14 cellular contexts compared by ENCODE assay signal in the genomic region with DNA sequence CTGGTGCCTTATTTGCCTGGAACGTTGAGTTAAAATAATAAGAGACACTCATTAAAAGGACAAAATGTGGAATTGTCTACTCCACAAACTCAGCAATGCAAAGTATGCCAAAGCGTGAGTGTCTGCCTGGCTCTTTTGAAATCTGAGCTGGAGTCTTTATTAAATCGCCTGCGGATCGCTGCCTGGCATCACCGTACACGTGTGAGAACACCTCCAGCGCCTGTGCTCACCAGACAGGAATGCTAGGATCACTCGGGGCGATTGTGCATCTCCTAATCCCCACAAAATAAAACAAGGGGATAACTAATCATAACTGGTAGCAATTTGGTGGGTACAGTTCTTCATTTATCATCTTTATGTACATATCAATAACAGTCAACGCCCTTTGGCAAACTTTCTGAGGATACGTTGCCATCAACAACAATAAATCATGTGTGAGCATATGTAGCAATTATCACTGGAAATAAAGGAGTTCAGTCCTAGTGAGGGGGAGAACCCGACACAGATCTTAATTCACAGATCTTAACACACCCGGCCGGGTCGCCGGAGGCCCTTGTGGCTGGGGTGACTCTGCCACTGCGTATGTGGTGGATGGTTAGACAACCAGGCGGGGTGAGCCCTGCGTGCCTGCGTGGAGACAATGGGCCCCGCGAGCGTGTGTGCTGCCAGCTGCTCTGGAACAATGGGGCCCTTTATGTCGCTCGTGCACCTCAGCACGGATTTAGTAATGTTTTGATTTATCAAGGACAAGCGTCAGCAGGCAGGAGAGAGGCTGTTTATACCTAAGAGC.
DNase-seq lines count a peak whose midpoint lies in the region; ATAC-seq and TF ChIP-seq lines count a peak whose summit lies in the region.
"Had no signal": no experiment of that assay in that cellular context is flagged by ENCODE, and none has a peak within 500 bp of the region (broad histone marks: within the 10 kb centered on the region; RNA-seq: fewer than 3 reads in every experiment).

No MANE protein-coding gene starts in this region.

- TF ChIP-seq CTCF in body of pancreas (IDR thresholded peaks at IDR 0.05): no peak
- no peak for TF ChIP-seq CTCF in type B pancreatic cell (conservative IDR thresholded peaks at IDR 0.05)

- peaks cover 12% of the 10 kb centered on the region for H3K27me3 Mint-ChIP-seq in type B pancreatic cell
- H3K27me3 Mint-ChIP-seq: activated naive CD4-positive, alpha-beta T cell treated with anti-CD3 and anti-CD28 coated beads, Interleukin-2, amount 50 U/mL, for 24 hours had no signal

- no peaks in the 10 kb centered on the region for H3K9me3 ChIP-seq in body of pancreas

- 32 to 47% methylated on average over 23 to 28 of the region's 28 CpGs for WGBS in body of pancreas, 2 donors

- H3K36me3 Mint-ChIP-seq in type B pancreatic cell: peaks cover 3% of the 10 kb centered on the region
- H3K36me3 Mint-ChIP-seq: activated naive CD4-positive, alpha-beta T cell treated with anti-CD3 and anti-CD28 coated beads, Interleukin-2, amount 50 U/mL, for 24 hours had no signal

- no peaks in the 10 kb centered on the region for H3K36me3 ChIP-seq in body of pancreas (replicated peaks in 1 of 2; ENCODE audit: insufficient read depth in 1 of 2, low read depth in 2 of 2)
- H3K36me3 ChIP-seq: tibial nerve had no signal

- H3K27ac ChIP-seq in body of pancreas (peak overlapping the region; percentile 58 to 85 (median 76)), layer of hippocampus (ENCODE audit: low read depth, low read length) (peak overlapping the region; percentile 44)
- H3K27ac ChIP-seq: 22Rv1 had no signal

- peak in 2 of 3 experiments; percentile 38 to 58 for DNase-seq in NCI-H1417 (lab: John Stamatoyannopoulos, UW)
- DNase-seq in NCI-H1417 treated with DMSO at 0.1 percent for 48 hours (lab: John Stamatoyannopoulos, UW): no peak
- peak; percentile 45 to 74 (median 64) for DNase-seq in body of pancreas
- DNase-seq in type B pancreatic cell (ENCODE audit: extremely low spot score, unreplicated experiment): no peak
- DNase-seq in NCI-H82 treated with DMSO at 0.1 percent for 48 hours (lab: John Stamatoyannopoulos, UW; ENCODE audit: unreplicated experiment): no peak
- no peak for DNase-seq in NCI-H69 (lab: John Stamatoyannopoulos, UW)
- DNase-seq: activated CD4-positive, CD25-positive, alpha-beta regulatory T cell; erythroblast; stimulated activated CD4-positive, alpha-beta T cell treated with anti-CD3 and anti-CD28 coated beads, Interleukin-4, amount 100 ng/mL, for 1 hour had no signal

- H3K4me1 Mint-ChIP-seq in type B pancreatic cell (ENCODE audit: unreplicated experiment): peaks cover 4% of the 10 kb centered on the region
- H3K4me1 Mint-ChIP-seq: activated naive CD4-positive, alpha-beta T cell treated with anti-CD3 and anti-CD28 coated beads, Interleukin-2, amount 50 U/mL, for 24 hours had no signal

- peaks cover 7% of the 10 kb centered on the region for H3K9me3 Mint-ChIP-seq in type B pancreatic cell
- H3K9me3 Mint-ChIP-seq: activated naive CD4-positive, alpha-beta T cell treated with anti-CD3 and anti-CD28 coated beads, Interleukin-2, amount 50 U/mL, for 24 hours had no signal

- H3K4me1 ChIP-seq in body of pancreas: peaks cover 4% of the 10 kb centered on the region
- H3K4me1 ChIP-seq: tibial nerve had no signal

- peak; percentile 92 for ATAC-seq in body of pancreas
- ATAC-seq in HG03442 (IDR thresholded peaks at IDR 0.05; ENCODE audit: unreplicated experiment): no peak

- H3K27me3 ChIP-seq in body of pancreas (no peaks in the 10 kb centered on the region), layer of hippocampus (ENCODE audit: control insufficient read depth, insufficient read depth, low read length) (no peaks in the 10 kb centered on the region)
- H3K27me3 ChIP-seq: tibial nerve had no signal

- TF ChIP-seq POLR2A in body of pancreas (IDR thresholded peaks at IDR 0.05): peak in 1 of 3 donors; percentile 46

- no peak overlapping the region for H3K4me3 Mint-ChIP-seq in type B pancreatic cell
- H3K4me3 Mint-ChIP-seq: activated naive CD4-positive, alpha-beta T cell treated with anti-CD3 and anti-CD28 coated beads, Interleukin-2, amount 50 U/mL, for 24 hours had no signal

- intact Hi-C loops in body of pancreas (cut with DNase I): no loop called here

- no peak overlapping the region for H3K4me3 ChIP-seq in body of pancreas
- H3K4me3 ChIP-seq: tibial nerve had no signal

- H3K27ac Mint-ChIP-seq in type B pancreatic cell: peak overlapping the region; percentile 18
- H3K27ac Mint-ChIP-seq: activated naive CD4-positive, alpha-beta T cell treated with anti-CD3 and anti-CD28 coated beads, Interleukin-2, amount 50 U/mL, for 24 hours had no signal

Comparison
In these comparisons a context has a peak if more than half of its experiments do, and no peak if none do; other contexts are left out.
1. DNase-seq: peak in NCI-H1417 (2 of 3) and body of pancreas (4 of 4); none in NCI-H1417 treated with DMSO at 0.1 percent for 48 hours (single experiment), type B pancreatic cell (single experiment), NCI-H82 treated with DMSO at 0.1 percent for 48 hours (single experiment) and NCI-H69 (single experiment).